Comparison of ENCODE assay signal across 8 cellular contexts in genomic region chr12:75334384-75335030, GRCh38. TPM values are rescaled to one million over a fixed set of nuclear protein-coding genes. Genes with fewer than 3 reads are reported as not detected.
DNase-seq lines count a peak whose midpoint lies in the region; ATAC-seq and TF ChIP-seq lines count a peak whose summit lies in the region.

GLIPR1L1 (plus strand) TSS chr12:75334670; CDS start chr12:75334729, 59 bp downstream.

- ATAC-seq in DND-41 (ENCODE audit: insufficient read depth, low read depth): peak; percentile 76
- peak; percentile 60 for ATAC-seq in GM21381 (IDR thresholded peaks at IDR 0.05; ENCODE audit: unreplicated experiment)
- peak; percentile 69 for ATAC-seq in thoracic aorta (ENCODE audit: insufficient number of reproducible peaks, low FRiP score, low read depth)

- H3K79me2 ChIP-seq in DND-41 (ENCODE audit: insufficient read depth, low read length) (no peaks in the 10 kb centered on the region), osteoblast (ENCODE audit: insufficient read depth, low read length) (no peaks in the 10 kb centered on the region)

- no peaks in the 10 kb centered on the region for H3K27me3 ChIP-seq in DND-41 (ENCODE audit: insufficient read depth, low read length, poor library complexity)
- no peaks in the 10 kb centered on the region for H3K27me3 ChIP-seq in osteoblast (ENCODE audit: insufficient read depth, low read length)
- no peaks in the 10 kb centered on the region for H3K27me3 ChIP-seq in thoracic aorta (replicated peaks; ENCODE audit: insufficient read depth)

- H3K9ac ChIP-seq in DND-41 (ENCODE audit: low read depth, low read length): no peak within 1 kb of the TSS

- H4K20me1 ChIP-seq in DND-41 (ENCODE audit: insufficient read depth, low read length) (no peaks in the 10 kb centered on the region), osteoblast (ENCODE audit: insufficient read depth, low read length) (no peaks in the 10 kb centered on the region)

- no peaks in the 10 kb centered on the region for H3K36me3 ChIP-seq in DND-41 (ENCODE audit: insufficient read depth, low read length)
- H3K36me3 ChIP-seq in osteoblast (ENCODE audit: insufficient read depth, low read length): no peaks in the 10 kb centered on the region
- H3K36me3 ChIP-seq in thoracic aorta: no peaks in the 10 kb centered on the region

- no peaks in the 10 kb centered on the region for H3K9me3 ChIP-seq in DND-41 (ENCODE audit: insufficient read depth, low read length, severe bottlenecking)
- no peaks in the 10 kb centered on the region for H3K9me3 ChIP-seq in osteoblast (ENCODE audit: low read depth, low read length)
- no peaks in the 10 kb centered on the region for H3K9me3 ChIP-seq in thoracic aorta

- H2AFZ ChIP-seq in DND-41 (ENCODE audit: low read depth, low read length) (peak within 1 kb of the TSS; percentile 37), osteoblast (ENCODE audit: low read length) (peak within 1 kb of the TSS; percentile 89)

- TF ChIP-seq CTCF in DND-41 (IDR thresholded peaks at IDR 0.05; ENCODE audit: borderline replicate concordance, extremely low read depth, low read length, poor library complexity, severe bottlenecking): peak; percentile 89
- peak; percentile 95 for TF ChIP-seq CTCF in osteoblast (IDR thresholded peaks at IDR 0.05; ENCODE audit: extremely low read depth, low read depth, low read length)
- TF ChIP-seq CTCF in thoracic aorta (IDR thresholded peaks at IDR 0.05): peak; percentile 91

- peak within 1 kb of the TSS; percentile 34; the same call in 1 of the 2 replicates for H3K4me2 ChIP-seq in DND-41 (ENCODE audit: insufficient read depth, low read length)
- peak within 1 kb of the TSS; percentile 87 for H3K4me2 ChIP-seq in osteoblast (ENCODE audit: insufficient read depth, low read length)

- no peak within 1 kb of the TSS for H3K27ac ChIP-seq in DND-41 (ENCODE audit: low read length)
- peak within 1 kb of the TSS; percentile 70 for H3K27ac ChIP-seq in osteoblast (ENCODE audit: low read depth, low read length)
- peak within 1 kb of the TSS; percentile 23 to 25 for H3K27ac ChIP-seq in thoracic aorta

- peaks cover 8% of the 10 kb centered on the region for H3K4me1 ChIP-seq in DND-41 (ENCODE audit: insufficient read depth, low read length)
- peaks cover 15% of the 10 kb centered on the region for H3K4me1 ChIP-seq in osteoblast (ENCODE audit: insufficient read depth, low read length)
- peaks cover 2 to 3% of the 10 kb centered on the region in 2 donors for H3K4me1 ChIP-seq in thoracic aorta (ENCODE audit: control insufficient read depth in 1 of 2, low read depth in 2 of 2)

- H3K4me3 ChIP-seq in DND-41 (ENCODE audit: low read depth in 1 of 2, low read length in 2 of 2): no peak within 1 kb of the TSS
- H3K4me3 ChIP-seq in osteoblast (ENCODE audit: insufficient read depth, low read length): peak within 1 kb of the TSS; percentile 75
- peak within 1 kb of the TSS; percentile 73 for H3K4me3 ChIP-seq in thoracic aorta

- DNase-seq in DND-41 (peak; percentile 85), HT1080 (ENCODE audit: low read depth) (peak; percentile 36), SHP77 treated with DMSO at 0.1 percent for 48 hours (lab: John Stamatoyannopoulos, UW) (peak; percentile 88), glomerular visceral epithelial cell (ENCODE audit: extremely low spot score) (peak; percentile 88), osteoblast (ENCODE audit: insufficient read length, low spot score, missing footprints) (peak; percentile 81), thoracic aorta (ENCODE audit: low spot score) (peak; percentile 78)
- DNase-seq in activated naive CD4-positive, alpha-beta T cell treated with anti-CD3 and anti-CD28 coated beads, Interleukin-2, amount 50 U/mL, for 16 hours: peak; percentile 81

RNA-seq across cellular contexts. Expression of gene GLIPR1L1, which starts in this region (rescaled TPM):
- not detected in 2 replicates for total RNA-seq in HT1080 (2014; rRNA removed; shearing (Covaris generic))
- not detected in 2 replicates for polyA plus RNA-seq in HT1080 (2015; cell fraction: cytosol; rRNA removed)
- not detected in 2 replicates for polyA plus RNA-seq in HT1080 (2015; cell fraction: nucleus; rRNA removed)
- not detected in 2 replicates for total RNA-seq in osteoblast
- not detected for total RNA-seq in thoracic aorta

Comparison
In these comparisons a context has a peak if more than half of its experiments do, and no peak if none do; other contexts are left out.
1. Peak in DNase-seq in HT1080; RNA of the gene not detected or under 1 TPM.
2. Peak in DNase-seq, H3K4me3 ChIP-seq, H3K27ac ChIP-seq and H3K4me2 ChIP-seq in osteoblast; RNA of the gene not detected or under 1 TPM.
3. Peak in DNase-seq, ATAC-seq, H3K4me3 ChIP-seq and H3K27ac ChIP-seq in thoracic aorta; RNA of the gene not detected or under 1 TPM.
4. DNase-seq: peak in every context shown above with its lines; median percentile 88 in SHP77 treated with DMSO at 0.1 percent for 48 hours; 88 in glomerular visceral epithelial cell; 85 in DND-41; 81 in activated naive CD4-positive, alpha-beta T cell treated with anti-CD3 and anti-CD28 coated beads, Interleukin-2, amount 50 U/mL, for 16 hours; 81 in osteoblast; 78 in thoracic aorta; 36 in HT1080.